ENCODE assay signal across 40 cellular contexts in the genomic region with DNA sequence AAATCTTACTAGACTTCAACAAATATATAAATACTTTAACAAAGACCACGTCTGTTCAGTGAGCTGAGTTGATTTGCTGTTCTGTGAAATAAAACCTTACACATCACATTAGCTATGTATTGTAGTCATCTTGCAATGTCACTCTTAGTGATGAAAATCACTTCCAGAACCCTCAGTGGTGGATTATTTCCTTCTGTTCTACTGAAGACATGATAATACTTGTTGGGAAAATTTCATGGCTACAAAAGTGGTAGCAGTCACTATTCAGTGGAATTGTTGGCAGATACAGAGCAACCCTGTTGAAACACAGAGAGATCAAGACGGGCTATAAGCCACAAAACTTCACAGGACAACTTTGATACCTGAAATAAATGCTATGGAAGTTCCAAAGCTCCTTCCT.
"Had no signal": no experiment of that assay in that cellular context is flagged by ENCODE, and none has a peak within 500 bp of the region (broad histone marks: within the 10 kb centered on the region; RNA-seq: fewer than 3 reads in every experiment).

No MANE protein-coding gene starts in this region.

- H3K27me3 Mint-ChIP-seq: activated naive CD8-positive, alpha-beta T cell treated with anti-CD3 and anti-CD28 coated beads for 36 hours; central memory CD8-positive, alpha-beta T cell had no signal

- H3K27me3 ChIP-seq: adrenal gland, body of pancreas, brain microvascular endothelial cell, breast epithelium, cardiac muscle cell had no signal

- H3K4me1 ChIP-seq: body of pancreas, breast epithelium had no signal

- ATAC-seq: activated CD8-positive, alpha-beta T cell treated with anti-CD3 and anti-CD28 coated beads for 36 hours; activated naive CD4-positive, alpha-beta T cell treated with anti-CD3 and anti-CD28 coated beads, Interleukin-2, amount 50 U/mL, for 72 hours; activated T-cell treated with anti-CD3 and anti-CD28 coated beads, Interleukin-2, amount 50 U/mL, for 4 hours; activated T-cell treated with anti-CD3 and anti-CD28 coated beads, Interleukin-2, amount 50 U/mL, for 72 hours; activated T-helper 17 cell treated with anti-CD3 and anti-CD28 coated beads, Interleukin-2, amount 50 U/mL, for 72 hours; body of pancreas had no signal

- H3K4me1 Mint-ChIP-seq: activated B cell treated with CpG ODN at 0.5 μM for 24 hours; activated CD4-positive, alpha-beta T cell treated with anti-CD3 and anti-CD28 coated beads, Interleukin-2, amount 10 ng/mL, durations not matched to agents 24 days and 14 days; activated naive CD8-positive, alpha-beta T cell treated with anti-CD3 and anti-CD28 coated beads for 36 hours; activated T-helper 17 cell treated with anti-CD3 and anti-CD28 coated beads, Interleukin-2, amount 50 U/mL, for 72 hours had no signal

- H3K4me3 ChIP-seq: adrenal gland, body of pancreas, breast epithelium, cardiac muscle cell had no signal

- H3K36me3 ChIP-seq: adrenal gland, brain microvascular endothelial cell, breast epithelium, cardiac muscle cell had no signal

- FAIRE-seq: astrocyte, TTC549 had no signal

- H3K9me3 Mint-ChIP-seq: activated CD8-positive, alpha-beta T cell treated with anti-CD3 and anti-CD28 coated beads for 36 hours; activated naive CD8-positive, alpha-beta T cell treated with anti-CD3 and anti-CD28 coated beads for 36 hours; central memory CD8-positive, alpha-beta T cell; T-helper 2 cell treated with Interferon-gamma antibody and Interleukin-4, amounts not matched to agents 5 μg/mL and 100 μg/mL, for 36 hours had no signal

- H3K27ac Mint-ChIP-seq: activated B cell treated with CpG ODN at 0.5 μM for 24 hours; activated CD4-positive, alpha-beta memory T cell treated with anti-CD3 and anti-CD28 coated beads for 36 hours; activated CD4-positive, alpha-beta T cell treated with anti-CD3 and anti-CD28 coated beads, Interleukin-2, amount 10 ng/mL, durations not matched to agents 24 days and 14 days; activated CD8-positive, alpha-beta T cell treated with anti-CD3 and anti-CD28 coated beads for 36 hours; activated naive CD4-positive, alpha-beta T cell treated with anti-CD3 and anti-CD28 coated beads for 36 hours; activated naive CD4-positive, alpha-beta T cell treated with anti-CD3 and anti-CD28 coated beads, Interleukin-2, amount 50 U/mL, for 72 hours; activated naive CD8-positive, alpha-beta T cell treated with anti-CD3 and anti-CD28 coated beads for 36 hours; activated T-cell treated with anti-CD3 and anti-CD28 coated beads, Interleukin-2, amount 50 U/mL, for 72 hours; activated T-helper 1 cell treated with anti-CD3 and anti-CD28 coated beads, Interleukin-12 subunit alpha, Interleukin-12 subunit beta, Interleukin-2, Interleukin-4 antibody, amounts not matched to agents 30 ng/mL and 10 ng/mL and 1 ng/mL, durations not matched to agents 14 hours and 24 hours and 36 hours; activated T-helper 17 cell treated with anti-CD3 and anti-CD28 coated beads, Interleukin-2, amount 50 U/mL, for 72 hours; T-helper 1 cell treated with Interleukin-12 subunit alpha and Interleukin-12 subunit beta and Interleukin-4 antibody, amounts not matched to agents 30 μg/mL and 1 μg/mL, for 36 hours; T-helper 2 cell treated with Interferon-gamma antibody and Interleukin-4, amounts not matched to agents 5 μg/mL and 100 μg/mL, for 36 hours had no signal

- H3K36me3 Mint-ChIP-seq: activated CD4-positive, alpha-beta memory T cell treated with anti-CD3 and anti-CD28 coated beads for 36 hours had no signal

- H3K4me3 Mint-ChIP-seq: activated B cell treated with CpG ODN at 0.5 μM for 24 hours; activated CD4-positive, alpha-beta memory T cell treated with anti-CD3 and anti-CD28 coated beads for 36 hours; activated CD4-positive, alpha-beta T cell treated with anti-CD3 and anti-CD28 coated beads, Interleukin-2, amount 10 ng/mL, durations not matched to agents 24 days and 14 days; activated CD8-positive, alpha-beta T cell treated with anti-CD3 and anti-CD28 coated beads for 36 hours; activated naive CD4-positive, alpha-beta T cell treated with anti-CD3 and anti-CD28 coated beads for 36 hours; activated naive CD8-positive, alpha-beta T cell treated with anti-CD3 and anti-CD28 coated beads for 36 hours; activated T-cell treated with anti-CD3 and anti-CD28 coated beads, Interleukin-2, amount 50 U/mL, for 4 hours; activated T-cell treated with anti-CD3 and anti-CD28 coated beads, Interleukin-2, amount 50 U/mL, for 72 hours; activated T-helper 1 cell treated with anti-CD3 and anti-CD28 coated beads, Interleukin-12 subunit alpha, Interleukin-12 subunit beta, Interleukin-2, Interleukin-4 antibody, amounts not matched to agents 30 ng/mL and 10 ng/mL and 1 ng/mL, durations not matched to agents 14 hours and 24 hours and 36 hours; activated T-helper 17 cell treated with anti-CD3 and anti-CD28 coated beads, Interleukin-2, amount 50 U/mL, for 72 hours; central memory CD8-positive, alpha-beta T cell; T-helper 1 cell treated with Interleukin-12 subunit alpha and Interleukin-12 subunit beta and Interleukin-4 antibody, amounts not matched to agents 30 μg/mL and 1 μg/mL, for 36 hours; T-helper 2 cell treated with Interferon-gamma antibody and Interleukin-4, amounts not matched to agents 5 μg/mL and 100 μg/mL, for 36 hours had no signal

- H3K27ac ChIP-seq: adrenal gland, body of pancreas, brain microvascular endothelial cell, breast epithelium, cardiac muscle cell, VCaP had no signal

- DNase-seq: activated B cell treated with CpG ODN at 0.5 μM for 24 hours; activated CD4-positive, alpha-beta memory T cell treated with anti-CD3 and anti-CD28 coated beads for 36 hours; activated CD4-positive, alpha-beta T cell treated with anti-CD3 and anti-CD28 coated beads for 4 hours; activated CD4-positive, alpha-beta T cell treated with anti-CD3 and anti-CD28 coated beads, Interleukin-2, amount 10 ng/mL, durations not matched to agents 24 days and 14 days; activated CD4-positive, alpha-beta T cell treated with anti-CD3 and anti-CD28 coated beads, Interleukin-2, amount 50 U/mL, for 1 hour; activated CD4-positive, alpha-beta T cell treated with anti-CD3 and anti-CD28 coated beads, Interleukin-2, amount 50 U/mL, for 4 hours; activated CD4-positive, CD25-positive, alpha-beta regulatory T cell treated with anti-CD3 and anti-CD28 coated beads, Interleukin-2, amount 50 U/mL, for 72 hours; activated CD8-positive, alpha-beta memory T cell treated with anti-CD3 and anti-CD28 coated beads, Interleukin-2, amount 50 U/mL, for 4 hours; activated CD8-positive, alpha-beta T cell treated with anti-CD3 and anti-CD28 coated beads for 36 hours; activated effector memory CD4-positive, alpha-beta T cell treated with anti-CD3 and anti-CD28 coated beads, Interleukin-2, amount 50 U/mL, for 16 hours; activated gamma-delta T cell treated with Interleukin-2 at 50 U/mL for 16 hours; activated naive CD4-positive, alpha-beta T cell; activated naive CD4-positive, alpha-beta T cell treated with anti-CD3 and anti-CD28 coated beads for 36 hours; activated naive CD4-positive, alpha-beta T cell treated with anti-CD3 and anti-CD28 coated beads, Interleukin-2, amount 50 U/mL, for 16 hours; activated naive CD8-positive, alpha-beta T cell treated with anti-CD3 and anti-CD28 coated beads for 36 hours; activated T-cell treated with anti-CD3 and anti-CD28 coated beads for 4 hours; activated T-cell treated with anti-CD3 and anti-CD28 coated beads, Interleukin-2, amount 50 U/mL, for 1 hour; activated T-cell treated with anti-CD3 and anti-CD28 coated beads, Interleukin-2, amount 50 U/mL, for 4 hours; activated T-cell treated with anti-CD3 and anti-CD28 coated beads, Interleukin-2, amount 50 U/mL, for 72 hours; adrenal gland; amniotic stem cell; aorta; body of pancreas; brain microvascular endothelial cell; caudate nucleus; cerebellar nuclear complex; T-helper 1 cell; T-helper 2 cell; T-helper 9 cell had no signal
